In genomic region chr9:129487658-129488483, GRCh38 we compare ENCODE assay signal across 8 cellular contexts.
A peak's percentile ranks its signal among the peaks of the same experiment; 100 is the strongest.
DNase-seq lines count a peak whose midpoint lies in the region; ATAC-seq and TF ChIP-seq lines count a peak whose summit lies in the region.

No MANE protein-coding gene starts in this region.

- peak overlapping the region; percentile 74 for H3K4me3 Mint-ChIP-seq in memory B cell

- peaks cover 8% of the 10 kb centered on the region for H3K4me1 Mint-ChIP-seq in memory B cell

- H3K27ac ChIP-seq in VCaP, result peak overlapping the region; percentile 100

- H3K27me3 Mint-ChIP-seq in memory B cell, result peaks cover 24% of the 10 kb centered on the region

- H3K27ac Mint-ChIP-seq in memory B cell, result peak overlapping the region; percentile 29

- H3K36me3 Mint-ChIP-seq in memory B cell, result no peaks in the 10 kb centered on the region

- peak; percentile 72 for DNase-seq in GM10266 (ENCODE audit: extremely low spot score)
- peak; percentile 56 to 65 for DNase-seq in dermis microvascular lymphatic vessel endothelial cell (ENCODE audit: low read depth in 2 of 2)
- DNase-seq in memory B cell (ENCODE audit: low spot score in 2 of 2), result no peak
- peak; percentile 68 for DNase-seq in stimulated activated CD8-positive, alpha-beta memory T cell treated with anti-CD3 and anti-CD28 coated beads, Interleukin-4, amount 100 ng/mL, for 48 hours
- no peak for DNase-seq in GM10248 (ENCODE audit: extremely low spot score)

- no peaks in the 10 kb centered on the region for H3K9me3 Mint-ChIP-seq in memory B cell

- TF ChIP-seq CTCF in GM10266 (IDR thresholded peaks at IDR 0.05; ENCODE audit: control insufficient read depth, insufficient read depth, low read depth, missing control alignments) (no peak), VCaP (conservative IDR thresholded peaks at IDR 0.05) (no peak), GM10248 (IDR thresholded peaks at IDR 0.05; ENCODE audit: control extremely low read depth, extremely low read depth, low read depth, missing control alignments) (no peak)

- ATAC-seq in HG03439 (IDR thresholded peaks at IDR 0.05; ENCODE audit: unreplicated experiment) (peak; percentile 3), memory B cell (ENCODE audit: low read depth) (peak; percentile 27), HG03025 (IDR thresholded peaks at IDR 0.05; ENCODE audit: low FRiP score, unreplicated experiment) (no peak)

- CTCF ChIA-PET in GM10248 (lab: Yijun Ruan, JAX), result no interaction called here

- POLR2A ChIA-PET in GM10248 (lab: Yijun Ruan, JAX), result no interaction called here

Comparison
In these comparisons a context has a peak if more than half of its experiments do, and no peak if none do; other contexts are left out.
1. DNase-seq: peak in GM10266 (single experiment), dermis microvascular lymphatic vessel endothelial cell (2 of 2) and stimulated activated CD8-positive, alpha-beta memory T cell treated with anti-CD3 and anti-CD28 coated beads, Interleukin-4, amount 100 ng/mL, for 48 hours (single experiment); none in memory B cell (0 of 2) and GM10248 (single experiment).